Comparison of ENCODE assay signal across 9 cellular contexts in genomic region chr6:26249709-26249958, GRCh38.
DNase-seq lines count a peak whose midpoint lies in the region; ATAC-seq and TF ChIP-seq lines count a peak whose summit lies in the region.
"Had no signal": no experiment of that assay in that cellular context is flagged by ENCODE, and none has a peak within 500 bp of the region (broad histone marks: within the 10 kb centered on the region; RNA-seq: fewer than 3 reads in every experiment).

No MANE protein-coding gene starts in this region.

- intact Hi-C loops in natural killer cell (cut with micrococcal nuclease), result no loop called here

- H3K9me3 ChIP-seq in ectodermal cell (ENCODE audit: control insufficient read depth, low read length), result no peaks in the 10 kb centered on the region

- peaks cover 39 to 40% of the 10 kb centered on the region in 2 donors for H3K4me1 Mint-ChIP-seq in natural killer cell

- ATAC-seq in GM21825 (IDR thresholded peaks at IDR 0.05; ENCODE audit: unreplicated experiment) (peak; percentile 9), natural killer cell (peak; percentile 25 to 46 (median 33))

- peak overlapping the region; percentile 95 for H3K27ac ChIP-seq in ectodermal cell (ENCODE audit: insufficient read depth, low read depth, low read length, poor library complexity, severe bottlenecking)
- H3K27ac ChIP-seq: 22Rv1 had no signal

- WGBS in ectodermal cell, 2 experiments, result 1 to 2% methylated on average over 13 of the region's 13 CpGs

- H3K36me3 Mint-ChIP-seq in natural killer cell, result no peaks in the 10 kb centered on the region

- no peak for TF ChIP-seq CTCF in natural killer cell (IDR thresholded peaks at IDR 0.05)
- TF ChIP-seq CTCF in GM10266 (IDR thresholded peaks at IDR 0.05; ENCODE audit: control insufficient read depth, insufficient read depth, low read depth, missing control alignments), result no peak

- H3K27ac Mint-ChIP-seq in natural killer cell, result peak overlapping the region; percentile 96 to 97

- peak overlapping the region; percentile 98 for H3K4me3 Mint-ChIP-seq in natural killer cell

- no peaks in the 10 kb centered on the region for H3K27me3 Mint-ChIP-seq in natural killer cell (ENCODE audit: low read depth in 2 of 2)

- H3K9me3 Mint-ChIP-seq in natural killer cell, result no peaks in the 10 kb centered on the region

- DNase-seq in DMS153 treated with DMSO at 0.1 percent for 48 hours (lab: John Stamatoyannopoulos, UW; ENCODE audit: unreplicated experiment) (peak; percentile 77), DMS153 (lab: John Stamatoyannopoulos, UW) (no peak), NCI-H526 treated with DMSO at 0.1 percent for 48 hours (lab: John Stamatoyannopoulos, UW) (peak; percentile 62), natural killer cell (no peak), NCI-H446 (lab: John Stamatoyannopoulos, UW) (no peak), GM10266 (ENCODE audit: extremely low spot score) (no peak)

- no peaks in the 10 kb centered on the region for H3K36me3 ChIP-seq in ectodermal cell (ENCODE audit: control insufficient read depth, insufficient read depth, low read length)

- no peaks in the 10 kb centered on the region for H3K27me3 ChIP-seq in ectodermal cell (ENCODE audit: control insufficient read depth, insufficient read depth, low read length, poor library complexity, severe bottlenecking)

- H3K4me1 ChIP-seq in ectodermal cell (ENCODE audit: control insufficient read depth, insufficient read depth, low read length), result no peaks in the 10 kb centered on the region

- peak overlapping the region; percentile 70 for H3K4me3 ChIP-seq in ectodermal cell (ENCODE audit: insufficient read depth, low read depth, low read length)

Comparison
In these comparisons a context has a peak if more than half of its experiments do, and no peak if none do; other contexts are left out.
1. DNase-seq: peak in DMS153 treated with DMSO at 0.1 percent for 48 hours (single experiment) and NCI-H526 treated with DMSO at 0.1 percent for 48 hours (single experiment); none in DMS153 (single experiment), natural killer cell (single experiment), NCI-H446 (0 of 2) and GM10266 (single experiment).